In genomic region chr17:50762177-50762576, GRCh38 we compare ENCODE assay signal across 30 cellular contexts. TPM values are rescaled to one million over a fixed set of nuclear protein-coding genes. Genes with fewer than 3 reads are reported as not detected.
"Had no signal": no experiment of that assay in that cellular context is flagged by ENCODE, and none has a peak within 500 bp of the region (broad histone marks: within the 10 kb centered on the region; RNA-seq: fewer than 3 reads in every experiment).

No MANE protein-coding gene starts in this region.

- DNase-seq: activated B cell treated with CpG ODN at 0.5 μM for 24 hours; activated CD4-positive, alpha-beta T cell treated with anti-CD3 and anti-CD28 coated beads for 36 hours; activated CD4-positive, alpha-beta T cell treated with anti-CD3 and anti-CD28 coated beads, Interleukin-2, amount 50 U/mL, for 4 hours; activated CD8-positive, alpha-beta memory T cell treated with anti-CD3 and anti-CD28 coated beads for 24 hours; activated CD8-positive, alpha-beta memory T cell treated with anti-CD3 and anti-CD28 coated beads, Interleukin-2, amount 50 U/mL, for 4 hours; activated naive CD4-positive, alpha-beta T cell; activated naive CD8-positive, alpha-beta T cell treated with anti-CD3 and anti-CD28 coated beads for 36 hours; activated T-cell treated with anti-CD3 and anti-CD28 coated beads, Interleukin-2, amount 50 U/mL, for 4 hours; colonic mucosa; foreskin fibroblast; immature natural killer cell; kidney glomerular epithelial cell; left lung; midbrain; nucleus accumbens; small intestine; stimulated activated CD4-positive, alpha-beta T cell treated with anti-CD3 and anti-CD28 coated beads, Interleukin-15, amount 100 ng/mL, for 24 hours; stimulated activated naive CD4-positive, alpha-beta T cell treated with Interleukin-2 at 50 U/mL for 16 hours; T-cell had no signal

- H3K27ac ChIP-seq: breast epithelium, colonic mucosa, thoracic aorta had no signal

- H3K4me3 Mint-ChIP-seq: central memory CD8-positive, alpha-beta T cell had no signal

- H3K4me1 ChIP-seq: breast epithelium had no signal

- H3K36me3 Mint-ChIP-seq: activated naive CD8-positive, alpha-beta T cell treated with anti-CD3 and anti-CD28 coated beads for 36 hours; immature natural killer cell; natural killer cell treated with Interleukin-12 subunit alpha and Interleukin-12 subunit beta and Interleukin-15 and Interleukin-18, amount 100 ng/mL, for 72 hours; T-cell had no signal

- H3K27me3 Mint-ChIP-seq: activated B cell treated with CpG ODN at 0.5 μM for 24 hours; activated naive CD8-positive, alpha-beta T cell treated with anti-CD3 and anti-CD28 coated beads for 36 hours had no signal

- H3K36me3 ChIP-seq: breast epithelium, colonic mucosa, left lung, thoracic aorta had no signal

- FAIRE-seq: astrocyte, small intestine had no signal

- ATAC-seq: activated CD4-positive, alpha-beta T cell treated with anti-CD3 and anti-CD28 coated beads for 36 hours; activated T-cell treated with anti-CD3 and anti-CD28 coated beads, Interleukin-2, amount 50 U/mL, for 4 hours; left lung; natural killer cell treated with Interleukin-12 subunit alpha and Interleukin-12 subunit beta and Interleukin-15 and Interleukin-18, amount 100 ng/mL, for 72 hours; sciatic nerve; T-cell had no signal

- H3K4me3 ChIP-seq: colonic mucosa, lung had no signal

- H3K27ac Mint-ChIP-seq: activated CD4-positive, alpha-beta T cell treated with anti-CD3 and anti-CD28 coated beads for 36 hours; activated naive CD8-positive, alpha-beta T cell treated with anti-CD3 and anti-CD28 coated beads for 36 hours; activated T-helper 2 cell treated with anti-CD3 and anti-CD28 coated beads, Interferon-gamma antibody, Interleukin-2, Interleukin-4, amounts not matched to agents 10 μg/mL and 5 μg/mL and 100 μg/mL, durations not matched to agents 14 hours and 24 hours and 36 hours; immature natural killer cell; natural killer cell treated with Interleukin-12 subunit alpha and Interleukin-12 subunit beta and Interleukin-15 and Interleukin-18, amount 100 ng/mL, for 72 hours had no signal

- H3K9me3 Mint-ChIP-seq: activated B cell treated with CpG ODN at 0.5 μM for 24 hours; activated naive CD8-positive, alpha-beta T cell treated with anti-CD3 and anti-CD28 coated beads for 36 hours; activated T-cell treated with anti-CD3 and anti-CD28 coated beads, Interleukin-2, amount 50 U/mL, for 4 hours; activated T-helper 2 cell treated with anti-CD3 and anti-CD28 coated beads, Interferon-gamma antibody, Interleukin-2, Interleukin-4, amounts not matched to agents 10 μg/mL and 5 μg/mL and 100 μg/mL, durations not matched to agents 14 hours and 24 hours and 36 hours; central memory CD8-positive, alpha-beta T cell; natural killer cell treated with Interleukin-12 subunit alpha and Interleukin-12 subunit beta and Interleukin-15 and Interleukin-18, amount 100 ng/mL, for 72 hours; T-cell had no signal

- H3K9me3 ChIP-seq: breast epithelium, colonic mucosa, left lung, thoracic aorta had no signal

- H3K27me3 ChIP-seq: breast epithelium, colonic mucosa, left lung had no signal

RNA-seq across cellular contexts. Expression of gene ANKRD40CL, which starts 5.1 kb away (rescaled TPM):
- total RNA-seq: activated CD4-positive, alpha-beta T cell treated with anti-CD3 and anti-CD28 coated beads for 36 hours; activated naive CD8-positive, alpha-beta T cell treated with anti-CD3 and anti-CD28 coated beads for 36 hours; activated T-cell treated with anti-CD3 and anti-CD28 coated beads, Interleukin-2, amount 50 U/mL, for 4 hours; activated T-helper 2 cell treated with anti-CD3 and anti-CD28 coated beads, Interferon-gamma antibody, Interleukin-2, Interleukin-4, amounts not matched to agents 10 μg/mL and 5 μg/mL and 100 μg/mL, durations not matched to agents 14 hours and 24 hours and 36 hours; astrocyte; breast epithelium; epithelial cell of proximal tubule; fibroblast of lung; left lung; lung; natural killer cell treated with Interleukin-12 subunit alpha and Interleukin-12 subunit beta and Interleukin-15 and Interleukin-18, amount 100 ng/mL, for 72 hours; sciatic nerve; T-cell; thoracic aorta; ureter had no signal
- polyA plus RNA-seq: fibroblast of lung, immature natural killer cell, lung had no signal
